13 cellular contexts compared by ENCODE assay signal in genomic region chr2:159045545-159046454, GRCh38.
DNase-seq lines count a peak whose midpoint lies in the region; ATAC-seq and TF ChIP-seq lines count a peak whose summit lies in the region.
"Had no signal": no experiment of that assay in that cellular context is flagged by ENCODE, and none has a peak within 500 bp of the region (broad histone marks: within the 10 kb centered on the region; RNA-seq: fewer than 3 reads in every experiment).

No MANE protein-coding gene starts in this region.

- no peak overlapping the region for H3K18ac ChIP-seq in mesendoderm (ENCODE audit: low read length)

- no peaks in the 10 kb centered on the region for H3K27me3 ChIP-seq in adipocyte (replicated peaks; ENCODE audit: control insufficient read depth, insufficient read depth, low read length)
- H3K27me3 ChIP-seq in esophagus (ENCODE audit: control insufficient read depth in 1 of 2, insufficient read depth in 2 of 2, low read length in 2 of 2): no peaks in the 10 kb centered on the region
- H3K27me3 ChIP-seq in prostate gland (replicated peaks; ENCODE audit: insufficient read depth): no peaks in the 10 kb centered on the region
- no peaks in the 10 kb centered on the region for H3K27me3 ChIP-seq in mesendoderm (ENCODE audit: insufficient read depth, low read length, poor library complexity)

- H3K36me3 ChIP-seq in adipocyte (ENCODE audit: control insufficient read depth, insufficient read depth, low read length, severe bottlenecking) (no peaks in the 10 kb centered on the region), esophagus (ENCODE audit: control insufficient read depth in 2 of 2, insufficient read depth in 2 of 2, low read length in 1 of 2) (no peaks in the 10 kb centered on the region), prostate gland (no peaks in the 10 kb centered on the region), mesendoderm (ENCODE audit: control insufficient read depth, insufficient read depth, low read length) (no peaks in the 10 kb centered on the region)

- 37 to 53% methylated on average over 11 of the region's 11 CpGs for WGBS in esophagus, 2 donors
- WGBS in prostate gland: 32% methylated on average over 11 of the region's 11 CpGs
- WGBS in mesendoderm (ENCODE audit: extremely low coverage, insufficient coverage, low lambda C conversion rate): 100% methylated on average over 1 of the region's 11 CpGs

- peak; percentile 91 for DNase-seq in LNCaP clone FGC (ENCODE audit: low read depth)
- DNase-seq in adipocyte (ENCODE audit: low read depth): no peak
- DNase-seq in prostate gland (ENCODE audit: low spot score): peak; percentile 59
- DNase-seq in mesendoderm: no peak
- no peak for DNase-seq in NCI-H187 treated with DMSO at 0.1 percent for 48 hours (lab: John Stamatoyannopoulos, UW)
- DNase-seq: activated CD4-positive, alpha-beta T cell treated with anti-CD3 and anti-CD28 coated beads, Interleukin-2, amount 10 ng/mL, durations not matched to agents 7 days and 5 days; activated T-cell treated with anti-CD3 and anti-CD28 coated beads, Interleukin-2, amount 50 U/mL, for 24 hours; CD4-positive, CD25-positive, alpha-beta regulatory T cell; midbrain; stimulated activated CD4-positive, alpha-beta T cell treated with anti-CD3 and anti-CD28 coated beads, Interleukin-12 subunit alpha, Interleukin-12 subunit beta, amount 100 ng/mL, for 4 hours had no signal

- H2BK15ac ChIP-seq in mesendoderm (replicated peaks; ENCODE audit: low read depth): no peak overlapping the region

- H3K4me1 ChIP-seq in adipocyte (ENCODE audit: control insufficient read depth, insufficient read depth, low read length) (peaks cover 36% of the 10 kb centered on the region), esophagus (ENCODE audit: control insufficient read depth in 2 of 2, insufficient read depth in 2 of 2, low read length in 1 of 2) (peaks cover 0 to 25% of the 10 kb centered on the region in 2 donors), prostate gland (replicated peaks) (peaks cover 33% of the 10 kb centered on the region), mesendoderm (ENCODE audit: control insufficient read depth, low read depth, low read length) (peaks cover 10% of the 10 kb centered on the region)

- no peak overlapping the region for H2AK5ac ChIP-seq in mesendoderm (ENCODE audit: low read length)

- no peak for ATAC-seq in HG02571 (IDR thresholded peaks at IDR 0.05; ENCODE audit: unreplicated experiment)
- no peak for ATAC-seq in HG03520 (IDR thresholded peaks at IDR 0.05; ENCODE audit: unreplicated experiment)

- peak overlapping the region; percentile 26; the same call in 1 of the 2 replicates for H3K4me3 ChIP-seq in LNCaP clone FGC (ENCODE audit: low read depth, low read length)
- no peak overlapping the region for H3K4me3 ChIP-seq in adipocyte (ENCODE audit: low read length)
- H3K4me3 ChIP-seq in esophagus (ENCODE audit: low read depth in 1 of 2, low read length in 2 of 2): no peak overlapping the region
- no peak overlapping the region for H3K4me3 ChIP-seq in prostate gland
- no peak overlapping the region for H3K4me3 ChIP-seq in mesendoderm (ENCODE audit: low read length)

- no peak overlapping the region for H3K4me2 ChIP-seq in mesendoderm (ENCODE audit: low read length)

- no peaks in the 10 kb centered on the region for H3K79me2 ChIP-seq in mesendoderm (ENCODE audit: control insufficient read depth, insufficient read depth, low read length)

- intact Hi-C loops in prostate gland (cut with DNase I): loop anchor here (10.0 kb wide), 1 partner anchor 71 kb away; no protein-coding TSS in a partner anchor

- no peak overlapping the region for H2BK120ac ChIP-seq in mesendoderm (ENCODE audit: low read depth, low read length)

- no peaks in the 10 kb centered on the region for H3K9me3 ChIP-seq in adipocyte (ENCODE audit: control insufficient read depth, low read length)
- peaks cover 0 to 3% of the 10 kb centered on the region in 2 donors for H3K9me3 ChIP-seq in esophagus (ENCODE audit: control insufficient read depth in 2 of 2, insufficient read depth in 1 of 2, low read depth in 1 of 2, low read length in 1 of 2)
- H3K9me3 ChIP-seq in prostate gland: no peaks in the 10 kb centered on the region

- no peak overlapping the region for H3K23ac ChIP-seq in mesendoderm (ENCODE audit: low read length)

- no peak overlapping the region for H2BK5ac ChIP-seq in mesendoderm (ENCODE audit: low read length)

- H3K27ac ChIP-seq in esophagus (ENCODE audit: low read depth in 2 of 2, low read length in 1 of 2) (peak overlapping the region; percentile 72 to 81), prostate gland (peak overlapping the region; percentile 68 to 71), mesendoderm (ENCODE audit: low read depth, low read length) (no peak overlapping the region)

- no peak for TF ChIP-seq CTCF in LNCaP clone FGC (IDR thresholded peaks at IDR 0.05; ENCODE audit: control insufficient read depth, extremely low read depth, insufficient read depth)
- TF ChIP-seq CTCF in prostate gland (IDR thresholded peaks at IDR 0.05): no peak

- TF ChIP-seq POLR2A in prostate gland (IDR thresholded peaks at IDR 0.05): no peak

- H3K56ac ChIP-seq in mesendoderm (ENCODE audit: low read length): no peak overlapping the region

- H3K4ac ChIP-seq in mesendoderm (ENCODE audit: low read depth, low read length): no peak overlapping the region

- no peak overlapping the region for H4K5ac ChIP-seq in mesendoderm (ENCODE audit: low read length)

- no peaks in the 10 kb centered on the region for H3K79me1 ChIP-seq in mesendoderm (ENCODE audit: low read length)

- H3K9ac ChIP-seq in adipocyte (ENCODE audit: low read length) (peak overlapping the region; percentile 18), mesendoderm (ENCODE audit: low read length) (no peak overlapping the region)

- no peak overlapping the region for H4K8ac ChIP-seq in mesendoderm (ENCODE audit: low read depth, low read length)

Comparison
In these comparisons a context has a peak if more than half of its experiments do, and no peak if none do; other contexts are left out.
1. DNase-seq: peak in LNCaP clone FGC (single experiment) and prostate gland (single experiment); none in adipocyte (single experiment), mesendoderm (single experiment) and NCI-H187 treated with DMSO at 0.1 percent for 48 hours (single experiment).